ENCODE assay signal across 9 cellular contexts in genomic region chr3:15319575-15319974, GRCh38. TPM values are rescaled to one million over a fixed set of nuclear protein-coding genes. Genes with fewer than 3 reads are reported as not detected.
DNase-seq lines count a peak whose midpoint lies in the region; ATAC-seq and TF ChIP-seq lines count a peak whose summit lies in the region.
"Had no signal": no experiment of that assay in that cellular context is flagged by ENCODE, and none has a peak within 500 bp of the region (broad histone marks: within the 10 kb centered on the region; RNA-seq: fewer than 3 reads in every experiment).

No MANE protein-coding gene starts in this region.

- H3K79me2 ChIP-seq in SK-N-SH (ENCODE audit: insufficient read depth) = peaks cover 14% of the 10 kb centered on the region; the same call in 1 of the 2 replicates

- H3K9me3 ChIP-seq in SK-N-SH (no peaks in the 10 kb centered on the region), body of pancreas (no peaks in the 10 kb centered on the region), lower lobe of right lung (no peaks in the 10 kb centered on the region), tibial nerve (no peaks in the 10 kb centered on the region)

- intact Hi-C loops in body of pancreas (cut with DNase I) (no loop called here), lower lobe of right lung (cut with DNase I) (no loop called here)

- ATAC-seq in SK-N-SH treated with all-trans-retinoic acid at 6 μM for 48 hours (no peak), body of pancreas (peak; percentile 52), lower lobe of right lung (peak; percentile 88 to 94)
- ATAC-seq: WTC11 had no signal

- H3K27me3 ChIP-seq in SK-N-SH (ENCODE audit: insufficient read depth) = no peaks in the 10 kb centered on the region
- no peaks in the 10 kb centered on the region for H3K27me3 ChIP-seq in body of pancreas
- H3K27me3 ChIP-seq in lower lobe of right lung (ENCODE audit: low read depth) = no peaks in the 10 kb centered on the region
- no peaks in the 10 kb centered on the region for H3K27me3 ChIP-seq in tibial nerve

- 0 out of 2 replicates have a peak overlapping the region, but pooled peaks have one; percentile 10 for H3K9ac ChIP-seq in SK-N-SH

- peak overlapping the region in 1 of 2 experiments; percentile 32; a peak in 2 of 4 replicates for H3K27ac ChIP-seq in SK-N-SH (ENCODE audit: low read depth in 2 of 2, low read length in 1 of 2)
- peak overlapping the region in 2 of 4 donors; percentile 18 to 19 for H3K27ac ChIP-seq in body of pancreas
- peak overlapping the region; percentile 71 for H3K27ac ChIP-seq in lower lobe of right lung
- H3K27ac ChIP-seq in tibial nerve = peak overlapping the region; percentile 94 to 98 (median 96)
- no peak overlapping the region for H3K27ac ChIP-seq in substantia nigra (ENCODE audit: low read depth, low read length, poor library complexity, severe bottlenecking)

- peaks cover 47% of the 10 kb centered on the region for H3K4me1 Mint-ChIP-seq in chondrocyte (ENCODE audit: low read depth)

- no peak overlapping the region for H2AFZ ChIP-seq in SK-N-SH (ENCODE audit: low read depth)

- no peak overlapping the region for H3K4me3 Mint-ChIP-seq in chondrocyte (ENCODE audit: unreplicated experiment)
- H3K4me3 Mint-ChIP-seq: WTC11 had no signal

- no peak for TF ChIP-seq CTCF in SK-N-SH (IDR thresholded peaks at IDR 0.05)
- no peak for TF ChIP-seq CTCF in body of pancreas (IDR thresholded peaks at IDR 0.05)
- no peak for TF ChIP-seq CTCF in lower lobe of right lung (IDR thresholded peaks at IDR 0.05)
- TF ChIP-seq CTCF in tibial nerve (IDR thresholded peaks at IDR 0.05) = no peak
- no peak for TF ChIP-seq CTCF in chondrocyte (IDR thresholded peaks at IDR 0.05)

- no peaks in the 10 kb centered on the region for H4K20me1 ChIP-seq in SK-N-SH (ENCODE audit: insufficient read depth)

- no peak for TF ChIP-seq RAD21 in SK-N-SH (IDR thresholded peaks at IDR 0.05; ENCODE audit: low read length)

- DNase-seq in SK-N-SH (no peak), body of pancreas (peak in 1 of 4 donors; percentile 23), lower lobe of right lung (peak; percentile 67), tibial nerve (ENCODE audit: low spot score in 2 of 2) (peak; percentile 57 to 79), chondrocyte (ENCODE audit: low spot score) (no peak), substantia nigra (lab: John Stamatoyannopoulos, UW) (no peak), NCI-H345 (lab: John Stamatoyannopoulos, UW) (no peak)

- H3K9me2 ChIP-seq in SK-N-SH = no peaks in the 10 kb centered on the region

- H3K4me3 ChIP-seq in SK-N-SH (ENCODE audit: low read depth in 2 of 2, low read length in 1 of 2) = no peak overlapping the region
- no peak overlapping the region for H3K4me3 ChIP-seq in body of pancreas
- H3K4me3 ChIP-seq in lower lobe of right lung = no peak overlapping the region
- H3K4me3 ChIP-seq in tibial nerve = no peak overlapping the region

- H3K4me2 ChIP-seq in SK-N-SH = peak overlapping the region; percentile 29; the same call in 1 of the 2 replicates

- peaks cover 19% of the 10 kb centered on the region for H3F3A ChIP-seq in SK-N-SH (replicated peaks; ENCODE audit: insufficient read depth)

- no peaks in the 10 kb centered on the region for H3K9me3 Mint-ChIP-seq in chondrocyte (ENCODE audit: low read depth)
- H3K9me3 Mint-ChIP-seq: WTC11 had no signal

- WGBS in SK-N-SH (ENCODE audit: low lambda C conversion rate) = 90% methylated on average over 4 of the region's 4 CpGs
- WGBS in body of pancreas, 2 donors = 74 to 86% methylated on average over 4 of the region's 4 CpGs
- WGBS in tibial nerve, 2 donors = 19 to 23% methylated on average over 4 of the region's 4 CpGs

- H3K27me3 Mint-ChIP-seq in chondrocyte (ENCODE audit: low read depth) = no peaks in the 10 kb centered on the region

- H3K4me1 ChIP-seq in SK-N-SH (ENCODE audit: control insufficient read depth in 1 of 2, insufficient read depth in 2 of 2, low read depth in 1 of 2, low read length in 1 of 2) (peaks cover 9 to 36% of the 10 kb centered on the region in 2 experiments; a peak in 2 of 4 replicates), body of pancreas (peaks cover 9% of the 10 kb centered on the region), lower lobe of right lung (peaks cover 91% of the 10 kb centered on the region), tibial nerve (peaks cover 0 to 97% (median 84%) of the 10 kb centered on the region in 4 donors)

- no peak for TF ChIP-seq POLR2A in body of pancreas (IDR thresholded peaks at IDR 0.05)
- peak in 1 of 2 donors; percentile 33 for TF ChIP-seq POLR2A in tibial nerve (IDR thresholded peaks at IDR 0.05)

- no peak overlapping the region for H3K27ac Mint-ChIP-seq in chondrocyte (ENCODE audit: unreplicated experiment)
- H3K27ac Mint-ChIP-seq: WTC11 had no signal

- CTCF ChIA-PET in SK-N-SH (lab: Yijun Ruan, JAX) = interaction anchor here (0.9 to 2.9 kb wide), 3 partner anchors 11 to 52 kb away, joined by 3 to 10 read pairs (median 4); no protein-coding TSS in a partner anchor

- no peaks in the 10 kb centered on the region for H3K36me3 ChIP-seq in SK-N-SH (replicated peaks in 1 of 2; ENCODE audit: control insufficient read depth in 1 of 2, insufficient read depth in 2 of 2, low read length in 1 of 2)
- H3K36me3 ChIP-seq in body of pancreas (replicated peaks in 1 of 2; ENCODE audit: insufficient read depth in 1 of 2, low read depth in 2 of 2) = no peaks in the 10 kb centered on the region
- no peaks in the 10 kb centered on the region for H3K36me3 ChIP-seq in lower lobe of right lung
- no peaks in the 10 kb centered on the region for H3K36me3 ChIP-seq in tibial nerve

- POLR2A ChIA-PET in SK-N-SH (lab: Yijun Ruan, JAX) = no interaction called here

- no peak for TF ChIP-seq EP300 in SK-N-SH (IDR thresholded peaks at IDR 0.05; ENCODE audit: borderline replicate concordance in 1 of 2, low read depth in 1 of 2, low read length in 1 of 2)
- TF ChIP-seq EP300 in tibial nerve (IDR thresholded peaks at IDR 0.05) = peak in 1 of 2 donors; percentile 85

- no peaks in the 10 kb centered on the region for H3K36me3 Mint-ChIP-seq in chondrocyte (ENCODE audit: low read depth)
- H3K36me3 Mint-ChIP-seq: WTC11 had no signal

TF ChIP-seq in SK-N-SH, 30 proteins besides CTCF, POLR2A, EP300 and RAD21 (continues in another document):
- TF ChIP-seq MEF2A (IDR thresholded peaks at IDR 0.05; ENCODE audit: borderline replicate concordance, low read depth) (no peak), TCF12 (IDR thresholded peaks at IDR 0.05) (no peak), RCOR1 (IDR thresholded peaks at IDR 0.05; ENCODE audit: low read length) (no peak)

TF ChIP-seq in SK-N-SH treated with all-trans-retinoic acid at 6 μM for 48 hours, 23 proteins besides CTCF, POLR2A, EP300 and RAD21:
- TF ChIP-seq CREB5 (CRISPR knock-in tag; IDR thresholded peaks at IDR 0.05; ENCODE audit: low read depth) = no peak
- TF ChIP-seq ZFP30 (CRISPR knock-in tag; IDR thresholded peaks at IDR 0.05) = no peak
- TF ChIP-seq ARNTL (CRISPR knock-in tag; IDR thresholded peaks at IDR 0.05; ENCODE audit: borderline replicate concordance, low read depth) = no peak
- TF ChIP-seq GLIS3 (CRISPR knock-in tag; IDR thresholded peaks at IDR 0.05) = no peak
- TF ChIP-seq ISL1 (CRISPR knock-in tag; IDR thresholded peaks at IDR 0.05) = no peak
- no peak for TF ChIP-seq ZFP3 (CRISPR knock-in tag; IDR thresholded peaks at IDR 0.05)
- TF ChIP-seq BACH2 (CRISPR knock-in tag; IDR thresholded peaks at IDR 0.05; ENCODE audit: borderline replicate concordance) = no peak

RNA-seq across cellular contexts. Expression of gene SH3BP5, which starts 12.8 kb away (rescaled TPM):
- 29.5 and 32.3 TPM in 2 replicates for polyA plus RNA-seq in SK-N-SH (2012; rRNA removed)
- polyA plus RNA-seq in SK-N-SH (2012; cell fraction: cytosol; rRNA removed) = 27.5 and 29.2 TPM in 2 replicates
- polyA plus RNA-seq in SK-N-SH (2012; cell fraction: nucleus; rRNA removed) = 33.0 and 35.2 TPM in 2 replicates
- 10 to 100 TPM; 13.7 to 21.8 TPM for total RNA-seq in body of pancreas
- total RNA-seq in lower lobe of right lung = 106 TPM
- 100 to 1,000 TPM in 3 of 4 donors, 10 to 100 TPM in 1; 99.0 to 113 (median 105) TPM for total RNA-seq in tibial nerve
- 12.2 to 13.5 TPM (median 13.3 TPM) in 3 replicates for total RNA-seq in chondrocyte

Comparison
In these comparisons a context has a peak if more than half of its experiments do, and no peak if none do; other contexts are left out.
1. DNase-seq: peak in lower lobe of right lung (single experiment) and tibial nerve (2 of 2); none in SK-N-SH (single experiment), chondrocyte (single experiment), substantia nigra (0 of 49) and NCI-H345 (single experiment).